In genomic region chr21:33229099-33229775, GRCh38 we compare ENCODE assay signal across 8 cellular contexts. TPM values are rescaled to one million over a fixed set of nuclear protein-coding genes. Genes with fewer than 3 reads are reported as not detected.
DNase-seq lines count a peak whose midpoint lies in the region; ATAC-seq, FAIRE-seq and TF ChIP-seq lines count a peak whose summit lies in the region.

No MANE protein-coding gene starts in this region.

- H3K9me3 ChIP-seq in endothelial cell of umbilical vein (replicated peaks; ENCODE audit: control insufficient read depth, insufficient read depth, low read length) (no peaks in the 10 kb centered on the region), mucosa of descending colon (no peaks in the 10 kb centered on the region)

- TF ChIP-seq CTCF in endothelial cell of umbilical vein (IDR thresholded peaks at IDR 0.05; ENCODE audit: extremely low read depth in 1 of 2, insufficient read depth in 1 of 2, low read depth in 1 of 2, low read length in 2 of 2) (no peak), mucosa of descending colon (IDR thresholded peaks at IDR 0.05) (no peak)

- H3K36me3 ChIP-seq in endothelial cell of umbilical vein (ENCODE audit: control insufficient read depth in 2 of 2, extremely low read depth in 1 of 2, insufficient read depth in 2 of 2, low read length in 2 of 2), result no peaks in the 10 kb centered on the region
- H3K36me3 ChIP-seq in mucosa of descending colon (ENCODE audit: low read depth), result no peaks in the 10 kb centered on the region

- H3K4me1 ChIP-seq in endothelial cell of umbilical vein (ENCODE audit: control insufficient read depth, extremely low read depth, insufficient read depth, low read length) (peaks cover 40% of the 10 kb centered on the region), mucosa of descending colon (ENCODE audit: low read depth) (peaks cover 10% of the 10 kb centered on the region)

- FAIRE-seq in endothelial cell of umbilical vein (lab: Jason Lieb, UNC), result no peak

- peak overlapping the region; percentile 36 for H3K9ac ChIP-seq in endothelial cell of umbilical vein (replicated peaks; ENCODE audit: extremely low read depth, insufficient read depth, low read length)

- H4K20me1 ChIP-seq in endothelial cell of umbilical vein (replicated peaks; ENCODE audit: control insufficient read depth, extremely low read depth, insufficient read depth, low read length), result no peaks in the 10 kb centered on the region

- TF ChIP-seq POLR2A in endothelial cell of umbilical vein (IDR thresholded peaks at IDR 0.05; ENCODE audit: low read depth, low read length), result no peak

- peak overlapping the region; percentile 23 to 61 (median 34) for H3K4me3 ChIP-seq in endothelial cell of umbilical vein (replicated peaks in 1 of 3; ENCODE audit: insufficient read depth in 1 of 3, low read depth in 1 of 3, low read length in 3 of 3)
- H3K4me3 ChIP-seq in skeletal muscle cell (ENCODE audit: low read depth, low read length), result peak overlapping the region; percentile 85
- no peak overlapping the region for H3K4me3 ChIP-seq in mucosa of descending colon

- peak overlapping the region; percentile 96 for H3K4me2 ChIP-seq in endothelial cell of umbilical vein (ENCODE audit: insufficient read depth, low read length)

- ATAC-seq in GM19395 (IDR thresholded peaks at IDR 0.05; ENCODE audit: unreplicated experiment) (peak; percentile 5), mucosa of descending colon (no peak)

- H2AFZ ChIP-seq in endothelial cell of umbilical vein (ENCODE audit: low read depth, low read length), result peak overlapping the region; percentile 98

- H3K79me2 ChIP-seq in endothelial cell of umbilical vein (ENCODE audit: control insufficient read depth, insufficient read depth, low read length), result peaks cover 29% of the 10 kb centered on the region

- CTCF ChIA-PET in endothelial cell of umbilical vein (lab: Charles Lee), result interaction anchor here (0.8 to 2.4 kb wide), 3 partner anchors 29 to 96 kb away, joined by 3 to 11 read pairs (median 3); partner anchors contain the start of gene IFNAR1

- DNase-seq in NCI-H69 (lab: John Stamatoyannopoulos, UW) (peak; percentile 79), endothelial cell of umbilical vein (ENCODE audit: low read depth, low spot score) (no peak), skeletal muscle cell (ENCODE audit: low read depth) (no peak), NCI-H526 (lab: John Stamatoyannopoulos, UW) (no peak), mucosa of descending colon (no peak), Ammon's horn (ENCODE audit: low spot score) (no peak)
- DNase-seq in central memory CD4-positive, alpha-beta T cell, result no peak

- peaks cover 6 to 10% of the 10 kb centered on the region in 2 experiments for H3K27me3 ChIP-seq in endothelial cell of umbilical vein (ENCODE audit: control insufficient read depth in 2 of 2, insufficient read depth in 2 of 2, low read length in 2 of 2)

- peak overlapping the region; percentile 7 for H3K27ac ChIP-seq in endothelial cell of umbilical vein (ENCODE audit: insufficient read depth, low read depth, low read length)

- no TSS peak for BruUV-seq in endothelial cell of umbilical vein (replicated peaks; lab: Mats Ljungman, UMichigan)

- intact Hi-C loops in endothelial cell of umbilical vein (cut with micrococcal nuclease), result no loop called here
- intact Hi-C loops in mucosa of descending colon (cut with DNase I, micrococcal nuclease), result no loop called here

- no peaks in the 10 kb centered on the region for H3K9me1 ChIP-seq in endothelial cell of umbilical vein (replicated peaks; ENCODE audit: control insufficient read depth, extremely low read depth, insufficient read depth, low read length)

- dilution Hi-C loops in endothelial cell of umbilical vein (cut with MboI; ENCODE audit: extremely low pct_ligation_motif_present, low sequenced_read_pairs), result no loop called here

- POLR2A ChIA-PET in endothelial cell of umbilical vein (lab: Charles Lee), result no interaction called here

TF ChIP-seq in endothelial cell of umbilical vein, 7 proteins besides CTCF, POLR2A, EP300 and RAD21:
- no peak for TF ChIP-seq GATA2 (IDR thresholded peaks at IDR 0.05; ENCODE audit: insufficient read depth, insufficient read length, low read depth, low read length)
- no peak for TF ChIP-seq EZH2 (IDR thresholded peaks at IDR 0.05; ENCODE audit: borderline replicate concordance, low read depth, low read length, severe bottlenecking)
- no peak for TF ChIP-seq MYC (IDR thresholded peaks at IDR 0.05; ENCODE audit: low read depth, low read length)
- no peak for TF ChIP-seq JUN (IDR thresholded peaks at IDR 0.05; ENCODE audit: borderline replicate concordance, insufficient read depth, insufficient read length, low read depth)
- no peak for TF ChIP-seq FOS (IDR thresholded peaks at IDR 0.05; ENCODE audit: borderline replicate concordance, insufficient read depth, low read length)
- TF ChIP-seq POLR2AphosphoS5 (IDR thresholded peaks at IDR 0.05; ENCODE audit: insufficient read depth, low read depth, low read length), result no peak
- no peak for TF ChIP-seq MAX (IDR thresholded peaks at IDR 0.05; ENCODE audit: insufficient read depth, insufficient read length)

RNA-seq across cellular contexts. Expression of gene IFNAR2, which starts 0.5 kb away (rescaled TPM):
- total RNA-seq in endothelial cell of umbilical vein (37.0 and 42.1 TPM in 2 replicates), mucosa of descending colon (10 to 100 TPM; 11.9 to 20.5 (median 18.2) TPM)
- polyA plus RNA-seq in endothelial cell of umbilical vein, result 19.8 and 22.8 TPM in 2 replicates
- polyA plus RNA-seq in endothelial cell of umbilical vein (2011; cell fraction: cytosol; rRNA removed), result 29.7 and 31.4 TPM in 2 replicates
- 23.2 and 27.8 TPM in 2 replicates for polyA plus RNA-seq in endothelial cell of umbilical vein (2011; cell fraction: nucleus; rRNA removed)
- 37.4 and 42.8 TPM in 2 replicates for polyA plus RNA-seq in endothelial cell of umbilical vein (2012)
- 33.0 and 44.7 TPM in 2 replicates for polyA minus RNA-seq in endothelial cell of umbilical vein
- 7.1 TPM for polyA minus RNA-seq in endothelial cell of umbilical vein (2011; cell fraction: cytosol; rRNA and poly(A)+ RNA removed)
- polyA minus RNA-seq in endothelial cell of umbilical vein (2011; cell fraction: nucleus; rRNA and poly(A)+ RNA removed), result 17.0 and 28.1 TPM in 2 replicates

RNA-seq across cellular contexts. Expression of gene IL10RB, which starts 36.9 kb away (rescaled TPM):
- 21.7 and 21.9 TPM in 2 replicates for total RNA-seq in endothelial cell of umbilical vein
- polyA plus RNA-seq in endothelial cell of umbilical vein, result 22.5 and 31.4 TPM in 2 replicates
- polyA plus RNA-seq in endothelial cell of umbilical vein (2011; cell fraction: cytosol; rRNA removed), result 30.4 and 32.8 TPM in 2 replicates
- 19.5 and 19.8 TPM in 2 replicates for polyA plus RNA-seq in endothelial cell of umbilical vein (2011; cell fraction: nucleus; rRNA removed)
- polyA plus RNA-seq in endothelial cell of umbilical vein (2012), result 20.9 and 22.1 TPM in 2 replicates
- polyA minus RNA-seq in endothelial cell of umbilical vein, result 53.8 and 54.0 TPM in 2 replicates
- polyA minus RNA-seq in endothelial cell of umbilical vein (2011; cell fraction: cytosol; rRNA and poly(A)+ RNA removed), result 14.3 TPM
- polyA minus RNA-seq in endothelial cell of umbilical vein (2011; cell fraction: nucleus; rRNA and poly(A)+ RNA removed), result 12.0 and 16.7 TPM in 2 replicates
- total RNA-seq in mucosa of descending colon, result 100 to 1,000 TPM in 1 of 3 donors, 10 to 100 TPM in 2; 45.3 to 100 (median 77.0) TPM
